ENCODE assay signal across 12 cellular contexts in the genomic region with DNA sequence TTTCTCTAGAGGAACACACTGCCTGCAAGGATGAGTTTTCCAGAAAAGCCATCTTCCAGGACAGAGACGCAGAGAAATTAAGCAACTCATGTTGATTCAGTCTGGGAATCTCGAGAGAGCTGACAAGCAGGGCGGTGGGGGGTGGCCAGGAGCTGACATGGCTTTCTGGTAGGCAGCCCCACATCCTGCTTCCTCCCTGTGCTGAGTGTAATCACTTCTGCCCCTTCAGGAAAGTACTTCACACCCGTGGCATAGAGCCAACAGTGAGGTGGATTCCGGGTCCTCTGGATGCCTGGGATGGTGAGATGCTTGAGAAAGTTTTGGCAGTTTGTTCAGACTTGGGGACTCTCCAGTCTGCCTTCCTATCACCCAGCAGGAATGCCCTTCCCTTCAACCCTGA.
DNase-seq lines count a peak whose midpoint lies in the region; ATAC-seq and TF ChIP-seq lines count a peak whose summit lies in the region.
"Had no signal": no experiment of that assay in that cellular context is flagged by ENCODE, and none has a peak within 500 bp of the region (broad histone marks: within the 10 kb centered on the region; RNA-seq: fewer than 3 reads in every experiment).

No MANE protein-coding gene starts in this region.

- no peaks in the 10 kb centered on the region for H3K36me3 Mint-ChIP-seq in activated CD8-positive, alpha-beta T cell treated with anti-CD3 and anti-CD28 coated beads, Interleukin-2, amount 10 ng/mL, durations not matched to agents 7 days and 5 days (ENCODE audit: low read depth)
- no peaks in the 10 kb centered on the region for H3K36me3 Mint-ChIP-seq in activated CD8-positive, alpha-beta T cell treated with anti-CD3 and anti-CD28 coated beads for 36 hours (ENCODE audit: low read depth)

- intact Hi-C loops in activated CD8-positive, alpha-beta T cell treated with anti-CD3 and anti-CD28 coated beads for 36 hours (cut with micrococcal nuclease) = loop anchor here (5.0 kb wide), 3 partner anchors 217 to 772 kb away; no protein-coding TSS in a partner anchor

- no peak for ATAC-seq in activated CD8-positive, alpha-beta T cell treated with anti-CD3 and anti-CD28 coated beads, Interleukin-2, amount 10 ng/mL, durations not matched to agents 7 days and 5 days
- no peak for ATAC-seq in activated CD8-positive, alpha-beta T cell treated with anti-CD3 and anti-CD28 coated beads for 36 hours
- ATAC-seq in RWPE2 (ENCODE audit: low read depth) (peak; percentile 55), foreskin keratinocyte (peak; percentile 40), HG02938 (IDR thresholded peaks at IDR 0.05; ENCODE audit: unreplicated experiment) (no peak)

- H3K9me3 Mint-ChIP-seq in activated CD8-positive, alpha-beta T cell treated with anti-CD3 and anti-CD28 coated beads, Interleukin-2, amount 10 ng/mL, durations not matched to agents 7 days and 5 days (ENCODE audit: insufficient read depth) = no peaks in the 10 kb centered on the region
- H3K9me3 Mint-ChIP-seq in activated CD8-positive, alpha-beta T cell treated with anti-CD3 and anti-CD28 coated beads for 36 hours = no peaks in the 10 kb centered on the region
- H3K9me3 Mint-ChIP-seq: HFFc6; T-helper 2 cell treated with Interferon-gamma antibody and Interleukin-4, amounts not matched to agents 5 μg/mL and 100 μg/mL, for 36 hours had no signal

- DNase-seq in activated CD8-positive, alpha-beta T cell treated with anti-CD3 and anti-CD28 coated beads, Interleukin-2, amount 10 ng/mL, durations not matched to agents 7 days and 5 days = peak; percentile 32
- DNase-seq in activated CD8-positive, alpha-beta T cell treated with anti-CD3 and anti-CD28 coated beads for 36 hours = no peak
- DNase-seq in RWPE2 (ENCODE audit: low spot score) (no peak), foreskin keratinocyte (peak; percentile 63 to 66), stromal cell of bone marrow (ENCODE audit: low read depth) (peak; percentile 40), NCI-H345 treated with DMSO at 0.1 percent for 48 hours (lab: John Stamatoyannopoulos, UW; ENCODE audit: unreplicated experiment) (no peak), NCI-H748 treated with DMSO at 0.1 percent for 48 hours (lab: John Stamatoyannopoulos, UW) (no peak)
- DNase-seq: activated CD8-positive, alpha-beta memory T cell treated with anti-CD3 and anti-CD28 coated beads, Interleukin-2, amount 50 U/mL, for 4 hours; HFFc6; NK-92 treated with Interleukin-12 subunit alpha and Interleukin-12 subunit beta, amount 100 ng/mL, for 24 hours had no signal

- H3K27me3 ChIP-seq in RWPE2 (ENCODE audit: insufficient read depth, poor library complexity, severe bottlenecking) (no peaks in the 10 kb centered on the region), foreskin keratinocyte (no peaks in the 10 kb centered on the region)

- no peak overlapping the region for H3K27ac Mint-ChIP-seq in activated CD8-positive, alpha-beta T cell treated with anti-CD3 and anti-CD28 coated beads, Interleukin-2, amount 10 ng/mL, durations not matched to agents 7 days and 5 days
- H3K27ac Mint-ChIP-seq in activated CD8-positive, alpha-beta T cell treated with anti-CD3 and anti-CD28 coated beads for 36 hours = no peak overlapping the region
- H3K27ac Mint-ChIP-seq: HFFc6 had no signal

- H3K27ac ChIP-seq in RWPE2 (ENCODE audit: poor library complexity, severe bottlenecking) = peak overlapping the region; percentile 4
- peak overlapping the region; percentile 76 for H3K27ac ChIP-seq in foreskin keratinocyte

- no peaks in the 10 kb centered on the region for H3K27me3 Mint-ChIP-seq in activated CD8-positive, alpha-beta T cell treated with anti-CD3 and anti-CD28 coated beads, Interleukin-2, amount 10 ng/mL, durations not matched to agents 7 days and 5 days (ENCODE audit: low read depth)
- H3K27me3 Mint-ChIP-seq in activated CD8-positive, alpha-beta T cell treated with anti-CD3 and anti-CD28 coated beads for 36 hours = no peaks in the 10 kb centered on the region

- peaks cover 39% of the 10 kb centered on the region for H3K4me1 Mint-ChIP-seq in activated CD8-positive, alpha-beta T cell treated with anti-CD3 and anti-CD28 coated beads, Interleukin-2, amount 10 ng/mL, durations not matched to agents 7 days and 5 days (ENCODE audit: low read depth)
- H3K4me1 Mint-ChIP-seq in activated CD8-positive, alpha-beta T cell treated with anti-CD3 and anti-CD28 coated beads for 36 hours (ENCODE audit: low read depth) = peaks cover 27% of the 10 kb centered on the region

- no peak for TF ChIP-seq CTCF in activated CD8-positive, alpha-beta T cell treated with anti-CD3 and anti-CD28 coated beads for 36 hours (IDR thresholded peaks at IDR 0.05)
- no peak for TF ChIP-seq CTCF in RWPE2 (IDR thresholded peaks at IDR 0.05; ENCODE audit: poor library complexity, severe bottlenecking)
- TF ChIP-seq CTCF in foreskin keratinocyte (conservative IDR thresholded peaks at IDR 0.05) = peak; percentile 24

- no peaks in the 10 kb centered on the region for H3K9me3 ChIP-seq in RWPE2 (ENCODE audit: severe bottlenecking)

- no peak overlapping the region for H3K4me3 ChIP-seq in RWPE2 (ENCODE audit: severe bottlenecking)

- H3K4me3 Mint-ChIP-seq in activated CD8-positive, alpha-beta T cell treated with anti-CD3 and anti-CD28 coated beads, Interleukin-2, amount 10 ng/mL, durations not matched to agents 7 days and 5 days = no peak overlapping the region
- H3K4me3 Mint-ChIP-seq in activated CD8-positive, alpha-beta T cell treated with anti-CD3 and anti-CD28 coated beads for 36 hours = no peak overlapping the region
- H3K4me3 Mint-ChIP-seq: HFFc6; T-helper 2 cell treated with Interferon-gamma antibody and Interleukin-4, amounts not matched to agents 5 μg/mL and 100 μg/mL, for 36 hours had no signal

- CTCF ChIA-PET in activated CD8-positive, alpha-beta T cell treated with anti-CD3 and anti-CD28 coated beads, Interleukin-2, amount 10 ng/mL, durations not matched to agents 7 days and 5 days (lab: Charles Lee) = interaction anchor here (1.7 to 5.9 kb wide), 3 partner anchors 223 to 772 kb away, joined by 5 to 51 read pairs (median 5); partner anchors contain the start of gene SLCO3A1
- CTCF ChIA-PET in activated CD8-positive, alpha-beta T cell treated with anti-CD3 and anti-CD28 coated beads for 36 hours (lab: Charles Lee) = interaction anchor here (1.3 to 6.5 kb wide), 3 partner anchors 221 to 772 kb away, joined by 3 to 37 read pairs (median 14); partner anchors contain the start of gene SLCO3A1

- no peaks in the 10 kb centered on the region for H3K36me3 ChIP-seq in RWPE2 (ENCODE audit: low read depth)

- POLR2A ChIA-PET in activated CD8-positive, alpha-beta T cell treated with anti-CD3 and anti-CD28 coated beads, Interleukin-2, amount 10 ng/mL, durations not matched to agents 7 days and 5 days (lab: Charles Lee) = no interaction called here
- POLR2A ChIA-PET in activated CD8-positive, alpha-beta T cell treated with anti-CD3 and anti-CD28 coated beads for 36 hours (lab: Charles Lee) = no interaction called here

- H3K4me1 ChIP-seq in RWPE2 (ENCODE audit: insufficient read depth, poor library complexity, severe bottlenecking) (peaks cover 14% of the 10 kb centered on the region), foreskin keratinocyte (peaks cover 41% of the 10 kb centered on the region)

Comparison
In these comparisons a context has a peak if more than half of its experiments do, and no peak if none do; other contexts are left out.
1. DNase-seq: peak in activated CD8-positive, alpha-beta T cell treated with anti-CD3 and anti-CD28 coated beads, Interleukin-2, amount 10 ng/mL, durations not matched to agents 7 days and 5 days (single experiment), foreskin keratinocyte (2 of 2) and stromal cell of bone marrow (single experiment); none in activated CD8-positive, alpha-beta T cell treated with anti-CD3 and anti-CD28 coated beads for 36 hours (single experiment), RWPE2 (single experiment), NCI-H345 treated with DMSO at 0.1 percent for 48 hours (single experiment) and NCI-H748 treated with DMSO at 0.1 percent for 48 hours (single experiment).
2. ATAC-seq: peak in RWPE2 (single experiment) and foreskin keratinocyte (single experiment); none in activated CD8-positive, alpha-beta T cell treated with anti-CD3 and anti-CD28 coated beads, Interleukin-2, amount 10 ng/mL, durations not matched to agents 7 days and 5 days (single experiment), activated CD8-positive, alpha-beta T cell treated with anti-CD3 and anti-CD28 coated beads for 36 hours (single experiment) and HG02938 (single experiment).